ENCODE assay signal across 8 cellular contexts in genomic region chr9:116589392-116590354, GRCh38.
A peak's percentile ranks its signal among the peaks of the same experiment; 100 is the strongest.
DNase-seq lines count a peak whose midpoint lies in the region; ATAC-seq and TF ChIP-seq lines count a peak whose summit lies in the region.

No MANE protein-coding gene starts in this region.

- H3K4me1 ChIP-seq in DOHH2 (ENCODE audit: control insufficient read depth, low read length), result no peaks in the 10 kb centered on the region
- no peaks in the 10 kb centered on the region for H3K4me1 ChIP-seq in NT2/D1 (ENCODE audit: insufficient read depth, insufficient read length)
- no peaks in the 10 kb centered on the region for H3K4me1 ChIP-seq in CD4-positive, alpha-beta memory T cell (ENCODE audit: insufficient read depth, low read length)

- no peaks in the 10 kb centered on the region for H3F3A ChIP-seq in DOHH2 (ENCODE audit: control insufficient read depth, insufficient read depth)

- CTCF ChIA-PET in CD4-positive, alpha-beta memory T cell (lab: Charles Lee; ENCODE audit: partially characterized antibody), result interaction anchor here (0.8 kb wide), 1 partner anchor 202 kb away, joined by 3 read pairs; no protein-coding TSS in a partner anchor

- no peaks in the 10 kb centered on the region for H4K20me1 ChIP-seq in DOHH2 (ENCODE audit: control insufficient read depth, insufficient read depth, low read depth, low read length)

- H3K79me2 ChIP-seq in DOHH2 (ENCODE audit: control insufficient read depth, low read length), result no peaks in the 10 kb centered on the region

- H3K4me3 ChIP-seq in DOHH2 (ENCODE audit: low read length), result no peak overlapping the region
- H3K4me3 ChIP-seq in NT2/D1 (ENCODE audit: insufficient read length, low read depth), result no peak overlapping the region
- H3K4me3 ChIP-seq in epithelial cell of esophagus (ENCODE audit: low read length), result no peak overlapping the region
- no peak overlapping the region for H3K4me3 ChIP-seq in CD4-positive, alpha-beta memory T cell (ENCODE audit: low read length in 2 of 2)

- peaks cover 16% of the 10 kb centered on the region for H3K9me3 ChIP-seq in DOHH2 (ENCODE audit: control insufficient read depth, insufficient read depth, low read length)
- H3K9me3 ChIP-seq in NT2/D1 (ENCODE audit: insufficient read depth, low read length), result peaks cover 33% of the 10 kb centered on the region
- H3K9me3 ChIP-seq in CD4-positive, alpha-beta memory T cell (ENCODE audit: control insufficient read depth in 1 of 2, low read length in 2 of 2), result peaks cover 0 to 5% of the 10 kb centered on the region in 2 donors

- no peak overlapping the region for H3K27ac ChIP-seq in DOHH2 (ENCODE audit: low read depth, low read length)
- no peak overlapping the region for H3K27ac ChIP-seq in CD4-positive, alpha-beta memory T cell (ENCODE audit: low read depth, low read length)

- H3K9me2 ChIP-seq in DOHH2 (replicated peaks; ENCODE audit: control insufficient read depth, low read length), result no peaks in the 10 kb centered on the region

- TF ChIP-seq CTCF in DOHH2 (IDR thresholded peaks at IDR 0.05; ENCODE audit: low read depth, low read length, poor library complexity, severe bottlenecking) (peak; percentile 88), epithelial cell of esophagus (IDR thresholded peaks at IDR 0.05; ENCODE audit: insufficient read depth, low read depth, low read length, missing control alignments) (peak; percentile 46)

- H3K27me3 ChIP-seq in DOHH2 (ENCODE audit: control insufficient read depth, low read length), result no peaks in the 10 kb centered on the region
- no peaks in the 10 kb centered on the region for H3K27me3 ChIP-seq in NT2/D1 (ENCODE audit: insufficient read depth, insufficient read length)
- no peaks in the 10 kb centered on the region for H3K27me3 ChIP-seq in CD4-positive, alpha-beta memory T cell (ENCODE audit: insufficient read depth, low read length)

- H3K9me3 Mint-ChIP-seq in CD4-positive, alpha-beta memory T cell, result peaks cover 0 to 30% (median 20%) of the 10 kb centered on the region in 8 donors

- H3K4me2 ChIP-seq in DOHH2 (ENCODE audit: low read length), result no peak overlapping the region

- H3K27me3 Mint-ChIP-seq in CD4-positive, alpha-beta memory T cell, result no peaks in the 10 kb centered on the region

- DNase-seq in NT2/D1 (ENCODE audit: low read depth, low spot score), result peak; percentile 57
- peak; percentile 67 for DNase-seq in epithelial cell of esophagus (ENCODE audit: low read depth)
- peak; percentile 19 to 23 for DNase-seq in stimulated activated CD4-positive, alpha-beta T cell treated with anti-CD3 and anti-CD28 coated beads, Interleukin-2, amount 100 ng/mL, for 48 hours
- no peak for DNase-seq in activated effector memory CD4-positive, alpha-beta T cell treated with anti-CD3 and anti-CD28 coated beads, Interleukin-2, amount 50 U/mL, for 16 hours
- no peak for DNase-seq in CD4-positive, alpha-beta memory T cell
- DNase-seq in cortex of kidney (lab: John Stamatoyannopoulos, UW), result no peak

- peak; percentile 74 for ATAC-seq in GM21717 (IDR thresholded peaks at IDR 0.05; ENCODE audit: unreplicated experiment)

- POLR2A ChIA-PET in CD4-positive, alpha-beta memory T cell (lab: Charles Lee; ENCODE audit: partially characterized antibody), result no interaction called here

- no peak overlapping the region for H3K4me3 Mint-ChIP-seq in CD4-positive, alpha-beta memory T cell

- H3K9ac ChIP-seq in NT2/D1 (ENCODE audit: insufficient read length, low read depth), result no peak overlapping the region

- H3K27ac Mint-ChIP-seq in CD4-positive, alpha-beta memory T cell, result no peak overlapping the region

- peaks cover 26 to 42% of the 10 kb centered on the region in 2 donors for H3K36me3 Mint-ChIP-seq in CD4-positive, alpha-beta memory T cell

- no peaks in the 10 kb centered on the region for H3K4me1 Mint-ChIP-seq in CD4-positive, alpha-beta memory T cell

- H3K36me3 ChIP-seq in DOHH2 (ENCODE audit: control insufficient read depth, low read length), result peaks cover 4% of the 10 kb centered on the region; the same call in 1 of the 2 replicates
- peaks cover 4% of the 10 kb centered on the region for H3K36me3 ChIP-seq in NT2/D1 (ENCODE audit: insufficient read depth, insufficient read length, low read length)
- H3K36me3 ChIP-seq in CD4-positive, alpha-beta memory T cell (ENCODE audit: insufficient read depth, low read length), result no peaks in the 10 kb centered on the region

- intact Hi-C loops in CD4-positive, alpha-beta memory T cell (cut with micrococcal nuclease), result loop anchor here (10.0 kb wide), 1 partner anchor 275 kb away; no protein-coding TSS in a partner anchor

Comparison
In these comparisons a context has a peak if more than half of its experiments do, and no peak if none do; other contexts are left out.
1. DNase-seq: peak in NT2/D1 (single experiment), epithelial cell of esophagus (single experiment) and stimulated activated CD4-positive, alpha-beta T cell treated with anti-CD3 and anti-CD28 coated beads, Interleukin-2, amount 100 ng/mL, for 48 hours (2 of 2); none in activated effector memory CD4-positive, alpha-beta T cell treated with anti-CD3 and anti-CD28 coated beads, Interleukin-2, amount 50 U/mL, for 16 hours (single experiment), CD4-positive, alpha-beta memory T cell (0 of 5) and cortex of kidney (single experiment).